Comparison of ENCODE assay signal across 24 cellular contexts in the genomic region with DNA sequence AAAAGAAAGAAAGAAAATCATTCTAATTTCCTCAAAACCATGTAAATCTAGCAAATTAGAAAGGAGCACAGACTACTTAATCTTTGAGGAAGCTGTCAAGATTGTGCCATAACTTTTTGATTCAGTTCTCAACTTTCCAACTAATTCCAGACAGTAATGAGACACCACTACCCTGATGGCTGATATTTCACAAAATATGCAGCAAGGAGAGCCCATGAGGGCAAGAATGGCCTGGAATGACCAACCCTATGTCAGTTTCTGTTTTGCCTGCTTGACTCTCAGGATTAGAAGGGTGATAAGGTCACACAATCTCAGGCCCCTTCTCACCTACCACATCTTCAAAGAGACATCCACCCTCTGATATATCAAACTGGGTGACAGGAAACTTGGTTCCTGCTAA.
"Had no signal": no experiment of that assay in that cellular context is flagged by ENCODE, and none has a peak within 500 bp of the region (broad histone marks: within the 10 kb centered on the region; RNA-seq: fewer than 3 reads in every experiment).

No MANE protein-coding gene starts in this region.

- H3K27me3 ChIP-seq: colonic mucosa, dorsolateral prefrontal cortex, esophagus muscularis mucosa, esophagus squamous epithelium, foreskin keratinocyte, gastrocnemius medialis, gastroesophageal sphincter, heart left ventricle, heart right ventricle had no signal

- ATAC-seq: effector memory CD8-positive, alpha-beta T cell; esophagus mucosa; foreskin keratinocyte; gastrocnemius medialis; gastroesophageal sphincter had no signal

- H3K27ac Mint-ChIP-seq: dendritic cell treated with granulocyte-macrophage colony-stimulating factor and Interleukin-4, amounts not matched to agents 40 ng/mL and 50 ng/mL, for 4 days; effector memory CD8-positive, alpha-beta T cell had no signal

- H3K27me3 Mint-ChIP-seq: dendritic cell treated with granulocyte-macrophage colony-stimulating factor and Interleukin-4, amounts not matched to agents 40 ng/mL and 50 ng/mL, for 4 days had no signal

- H3K9me3 ChIP-seq: colonic mucosa, esophagus muscularis mucosa, esophagus squamous epithelium, gastrocnemius medialis, gastroesophageal sphincter, heart left ventricle, heart right ventricle had no signal

- H3K9me3 Mint-ChIP-seq: dendritic cell treated with granulocyte-macrophage colony-stimulating factor and Interleukin-4, amounts not matched to agents 40 ng/mL and 50 ng/mL, for 4 days had no signal

- H3K36me3 ChIP-seq: colonic mucosa, esophagus muscularis mucosa, esophagus squamous epithelium, gastrocnemius medialis, gastroesophageal sphincter, heart left ventricle, heart right ventricle had no signal

- H3K27ac ChIP-seq: colonic mucosa, coronary artery, dorsolateral prefrontal cortex, epithelial cell of prostate, esophagus muscularis mucosa, esophagus squamous epithelium, foreskin keratinocyte, gastrocnemius medialis, gastroesophageal sphincter, heart left ventricle, heart right ventricle had no signal

- DNase-seq: colonic mucosa; cortex of kidney; dermis blood vessel endothelial cell; dorsolateral prefrontal cortex; effector CD4-positive, alpha-beta T cell; effector CD8-positive, alpha-beta T cell; effector memory CD4-positive, alpha-beta T cell; effector memory CD8-positive, alpha-beta T cell; erythroblast; esophagus squamous epithelium; foreskin fibroblast; foreskin keratinocyte; foreskin melanocyte; gastrocnemius medialis; glutamatergic neuron; head of caudate nucleus; heart left ventricle; heart right ventricle had no signal

- H3K4me3 ChIP-seq: colonic mucosa, coronary artery, dorsolateral prefrontal cortex, esophagus muscularis mucosa, esophagus squamous epithelium, gastrocnemius medialis, gastroesophageal sphincter, heart left ventricle, heart right ventricle had no signal

- H3K4me3 Mint-ChIP-seq: dendritic cell treated with granulocyte-macrophage colony-stimulating factor and Interleukin-4, amounts not matched to agents 40 ng/mL and 50 ng/mL, for 4 days; effector memory CD8-positive, alpha-beta T cell had no signal

- H3K4me1 ChIP-seq: colonic mucosa, gastrocnemius medialis had no signal
